ENCODE assay signal across 10 cellular contexts in the genomic region with DNA sequence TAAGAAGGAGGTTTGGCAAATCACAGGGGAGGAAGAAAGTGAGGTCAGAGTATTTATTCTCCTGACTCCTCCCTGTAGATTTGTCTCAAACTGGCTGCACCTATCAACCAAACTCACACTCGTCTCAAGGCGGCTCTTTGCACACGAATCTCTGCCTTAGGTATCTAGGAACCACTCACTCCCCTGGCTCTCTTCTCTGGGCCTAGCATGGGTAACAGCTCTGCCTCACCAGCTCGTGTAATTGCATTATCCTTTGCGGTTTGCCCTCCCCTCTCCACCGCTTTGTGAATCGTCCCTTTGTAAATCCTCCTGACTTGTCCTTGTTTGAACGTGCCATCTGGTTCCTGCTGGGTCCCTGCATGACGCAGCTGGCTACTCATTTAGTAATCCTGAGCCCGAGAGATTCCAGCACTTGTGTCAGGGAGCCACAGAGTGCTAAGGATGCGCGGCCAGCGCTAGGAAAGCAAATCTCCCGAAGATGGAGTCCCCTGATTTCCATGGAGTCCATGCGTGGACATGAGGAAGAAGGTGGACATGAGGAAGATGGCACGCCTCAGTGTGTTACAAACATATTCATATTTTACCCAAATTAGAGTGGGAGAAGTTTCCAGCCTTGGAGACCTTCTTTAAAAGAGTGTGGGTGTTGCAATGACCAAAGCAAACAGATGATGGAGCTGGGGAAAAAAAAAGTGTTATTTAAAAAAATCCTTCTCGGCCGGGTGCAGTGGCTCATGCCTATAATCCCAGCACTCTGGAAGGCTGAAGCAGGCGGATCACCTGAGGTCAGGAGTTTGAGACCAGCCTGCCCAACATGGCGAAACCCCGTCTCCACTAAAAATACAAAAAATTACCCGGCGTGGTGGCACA. TPM values are rescaled to one million over a fixed set of nuclear protein-coding genes. Genes with fewer than 3 reads are reported as not detected.
DNase-seq lines count a peak whose midpoint lies in the region; ATAC-seq, FAIRE-seq and TF ChIP-seq lines count a peak whose summit lies in the region.
"Had no signal": no experiment of that assay in that cellular context is flagged by ENCODE, and none has a peak within 500 bp of the region (broad histone marks: within the 10 kb centered on the region; RNA-seq: fewer than 3 reads in every experiment).

No MANE protein-coding gene starts in this region.

- H3K27ac Mint-ChIP-seq in osteocyte (ENCODE audit: unreplicated experiment) = no peak overlapping the region

- H3K4me1 Mint-ChIP-seq in osteocyte (ENCODE audit: unreplicated experiment) = peaks cover 16% of the 10 kb centered on the region

- intact Hi-C loops in posterior cingulate gyrus (cut with DNase I) (no loop called here), spleen (cut with DNase I; ENCODE audit: low total_unique reads) (no loop called here)

- WGBS in spleen, 5 donors = 72 to 77% (median 73%) methylated on average over 23 of the region's 23 CpGs

- H3K27me3 Mint-ChIP-seq in osteocyte (ENCODE audit: unreplicated experiment) = peaks cover 12% of the 10 kb centered on the region

- no peak for ATAC-seq in GM19455 (IDR thresholded peaks at IDR 0.05; ENCODE audit: unreplicated experiment)

- peaks cover 0 to 26% (median 7%) of the 10 kb centered on the region in 6 donors for H3K36me3 ChIP-seq in spleen

- peak overlapping the region in 2 of 8 donors; percentile 21 to 37 for H3K27ac ChIP-seq in spleen
- H3K27ac ChIP-seq: SK-N-MC had no signal

- H3K9me3 ChIP-seq in spleen = no peaks in the 10 kb centered on the region

- TF ChIP-seq POLR2A in H54 (IDR thresholded peaks at IDR 0.05; ENCODE audit: low read depth, low read length) (no peak), spleen (IDR thresholded peaks at IDR 0.05) (no peak)

- FAIRE-seq in H54 (lab: Jason Lieb, UNC) = peak; percentile 97

- no peaks in the 10 kb centered on the region for H3K36me3 Mint-ChIP-seq in osteocyte (ENCODE audit: unreplicated experiment)

- peaks cover 6 to 30% (median 16%) of the 10 kb centered on the region in 6 donors for H3K4me1 ChIP-seq in spleen

- H3K9me3 Mint-ChIP-seq in osteocyte (ENCODE audit: unreplicated experiment) = no peaks in the 10 kb centered on the region

- DNase-seq in H54 (ENCODE audit: insufficient read length, low spot score) = peak; percentile 85
- DNase-seq in NCI-H345 (lab: John Stamatoyannopoulos, UW) = peak; percentile 95
- DNase-seq in dedifferentiated amniotic fluid mesenchymal stem cell (ENCODE audit: extremely low spot score) = peak; percentile 41
- peak in 8 of 10 donors; percentile 8 to 87 (median 32) for DNase-seq in posterior cingulate gyrus
- DNase-seq in osteocyte (ENCODE audit: extremely low spot score, unreplicated experiment) = no peak
- DNase-seq in activated T-cell treated with anti-CD3 and anti-CD28 coated beads, Interleukin-2, amount 50 U/mL, for 48 hours = no peak
- no peak for DNase-seq in spleen

- no peak overlapping the region for H3K4me3 ChIP-seq in spleen
- H3K4me3 ChIP-seq: lung, SK-N-MC had no signal

- TF ChIP-seq CTCF in osteocyte (IDR thresholded peaks at IDR 0.05) = no peak
- no peak for TF ChIP-seq CTCF in spleen (IDR thresholded peaks at IDR 0.05 in 8 of 11, conservative IDR thresholded peaks at IDR 0.05 in 3 of 11)

- no peak overlapping the region for H3K4me3 Mint-ChIP-seq in osteocyte (ENCODE audit: unreplicated experiment)

- H3K27me3 ChIP-seq in spleen (replicated peaks in 1 of 7) = no peaks in the 10 kb centered on the region

RNA-seq across cellular contexts. Expression of gene NRROS, which starts 26.7 kb away (rescaled TPM):
- total RNA-seq in osteocyte = 0.13 and 0.24 TPM in 2 replicates
- total RNA-seq in spleen = 10 to 100 TPM; 25.7 to 35.2 (median 30.8) TPM
- 10 to 100 TPM in 1 of 3 donors, 1 to 10 TPM in 2; 7.8 to 20.3 (median 8.4) TPM for polyA plus RNA-seq in spleen

RNA-seq across cellular contexts. Expression of gene CEP19, which starts 45.8 kb away (rescaled TPM):
- total RNA-seq in osteocyte (3.8 and 4.1 TPM in 2 replicates), spleen (1 to 10 TPM; 2.3 to 6.4 (median 3.4) TPM)
- polyA plus RNA-seq in spleen = 1 to 10 TPM in 2 of 3 donors, under 1 TPM in 1; 0.68 to 2.9 (median 1.2) TPM

RNA-seq across cellular contexts. Expression of gene PIGX, which starts 45.9 kb away (rescaled TPM):
- total RNA-seq in osteocyte (26.6 and 27.2 TPM in 2 replicates), spleen (10 to 100 TPM; 14.1 to 29.2 (median 17.8) TPM)
- 1 to 10 TPM; 4.5 to 6.7 (median 5.3) TPM for polyA plus RNA-seq in spleen

Comparison
In these comparisons a context has a peak if more than half of its experiments do, and no peak if none do; other contexts are left out.
1. DNase-seq: peak in H54 (single experiment), NCI-H345 (single experiment), dedifferentiated amniotic fluid mesenchymal stem cell (single experiment) and posterior cingulate gyrus (8 of 10); none in osteocyte (single experiment), activated T-cell treated with anti-CD3 and anti-CD28 coated beads, Interleukin-2, amount 50 U/mL, for 48 hours (0 of 2) and spleen (single experiment).
2. RNA of gene NRROS, which starts 26.7 kb away (total RNA-seq): 25.7 to 35.2 TPM in spleen; 0.13 to 0.24 TPM in osteocyte; every median in the first group is over 10 times any median in the second.